Comparison of ENCODE assay signal across 3 cellular contexts in the genomic region with DNA sequence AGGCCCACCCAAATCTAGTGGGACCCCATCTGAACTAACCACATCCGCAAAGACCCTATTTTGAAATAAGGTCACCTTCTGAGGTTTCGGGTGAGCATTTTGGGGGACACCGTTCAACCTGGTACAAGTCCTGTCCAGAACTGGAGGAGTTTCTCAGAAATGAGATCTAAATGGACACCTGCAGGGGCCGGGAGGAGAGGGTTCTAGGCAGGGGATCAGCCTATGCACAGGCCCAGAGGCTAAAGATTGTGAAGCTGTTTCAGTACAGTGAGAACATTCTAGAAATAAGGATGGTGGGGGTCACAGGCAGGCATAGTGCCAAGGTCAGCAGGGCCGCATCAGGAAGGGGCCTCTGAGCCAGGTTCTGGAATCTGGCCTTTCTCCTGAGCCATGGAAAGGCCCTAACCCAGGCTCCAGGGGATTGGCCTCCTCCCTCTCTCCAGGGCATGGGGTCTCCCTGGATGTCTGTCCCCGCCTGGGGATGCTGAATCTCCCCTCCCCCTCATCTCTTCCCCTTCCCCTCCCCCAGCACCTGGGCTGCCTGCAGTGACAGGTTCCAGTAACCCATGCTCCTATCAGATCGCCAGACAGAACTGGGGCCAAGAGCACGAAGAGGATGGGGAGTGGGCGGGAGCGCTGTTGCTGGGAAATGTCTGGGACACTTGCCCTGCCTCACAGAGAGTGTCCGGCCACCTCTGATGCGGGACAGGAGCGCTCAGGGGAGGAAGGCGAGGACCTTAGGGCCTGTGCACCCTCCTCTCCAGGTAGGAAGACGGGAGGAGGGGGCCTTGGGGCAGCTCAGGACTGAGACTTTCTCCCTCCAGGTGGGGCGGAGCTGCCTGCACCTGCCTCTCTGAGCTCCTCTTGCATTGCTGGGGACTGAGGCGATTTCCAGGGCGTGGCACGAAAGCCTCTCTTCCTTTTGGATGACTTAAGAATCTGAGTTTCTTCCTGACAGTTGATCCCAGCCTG.
A peak's percentile ranks its signal among the peaks of the same experiment; 100 is the strongest.
TF ChIP-seq lines count a peak whose summit lies in the region.

No MANE protein-coding gene starts in this region.

TF ChIP-seq in SK-N-SH, 30 proteins besides CTCF, POLR2A, EP300 and RAD21:
- TF ChIP-seq GATA2 (CRISPR knock-in tag; IDR thresholded peaks at IDR 0.05) (peak; percentile 63), MEF2A (IDR thresholded peaks at IDR 0.05; ENCODE audit: borderline replicate concordance, low read depth) (no peak)
TF ChIP-seq in SK-N-SH: peak in this region for 1.

TF ChIP-seq in SK-N-SH treated with all-trans-retinoic acid at 6 μM for 48 hours, 23 proteins besides CTCF, POLR2A, EP300 and RAD21:
- TF ChIP-seq ZFP3 (CRISPR knock-in tag; IDR thresholded peaks at IDR 0.05) (no peak), CSDC2 (CRISPR knock-in tag; IDR thresholded peaks at IDR 0.05) (no peak), RARB (CRISPR knock-in tag; IDR thresholded peaks at IDR 0.05) (no peak), TCF4 (CRISPR knock-in tag; IDR thresholded peaks at IDR 0.05; ENCODE audit: borderline replicate concordance) (no peak), SNAI2 (CRISPR knock-in tag; IDR thresholded peaks at IDR 0.05) (no peak), OSR1 (CRISPR knock-in tag; IDR thresholded peaks at IDR 0.05) (no peak), PPARA (CRISPR knock-in tag; IDR thresholded peaks at IDR 0.05; ENCODE audit: borderline replicate concordance) (no peak), ESRRG (CRISPR knock-in tag; IDR thresholded peaks at IDR 0.05) (no peak), ZFP30 (CRISPR knock-in tag; IDR thresholded peaks at IDR 0.05) (no peak), ARNTL (CRISPR knock-in tag; IDR thresholded peaks at IDR 0.05; ENCODE audit: borderline replicate concordance, low read depth) (no peak), BACH2 (CRISPR knock-in tag; IDR thresholded peaks at IDR 0.05; ENCODE audit: borderline replicate concordance) (no peak), ZNF8 (CRISPR knock-in tag; IDR thresholded peaks at IDR 0.05) (no peak)
- TF ChIP-seq, protein P1, sequence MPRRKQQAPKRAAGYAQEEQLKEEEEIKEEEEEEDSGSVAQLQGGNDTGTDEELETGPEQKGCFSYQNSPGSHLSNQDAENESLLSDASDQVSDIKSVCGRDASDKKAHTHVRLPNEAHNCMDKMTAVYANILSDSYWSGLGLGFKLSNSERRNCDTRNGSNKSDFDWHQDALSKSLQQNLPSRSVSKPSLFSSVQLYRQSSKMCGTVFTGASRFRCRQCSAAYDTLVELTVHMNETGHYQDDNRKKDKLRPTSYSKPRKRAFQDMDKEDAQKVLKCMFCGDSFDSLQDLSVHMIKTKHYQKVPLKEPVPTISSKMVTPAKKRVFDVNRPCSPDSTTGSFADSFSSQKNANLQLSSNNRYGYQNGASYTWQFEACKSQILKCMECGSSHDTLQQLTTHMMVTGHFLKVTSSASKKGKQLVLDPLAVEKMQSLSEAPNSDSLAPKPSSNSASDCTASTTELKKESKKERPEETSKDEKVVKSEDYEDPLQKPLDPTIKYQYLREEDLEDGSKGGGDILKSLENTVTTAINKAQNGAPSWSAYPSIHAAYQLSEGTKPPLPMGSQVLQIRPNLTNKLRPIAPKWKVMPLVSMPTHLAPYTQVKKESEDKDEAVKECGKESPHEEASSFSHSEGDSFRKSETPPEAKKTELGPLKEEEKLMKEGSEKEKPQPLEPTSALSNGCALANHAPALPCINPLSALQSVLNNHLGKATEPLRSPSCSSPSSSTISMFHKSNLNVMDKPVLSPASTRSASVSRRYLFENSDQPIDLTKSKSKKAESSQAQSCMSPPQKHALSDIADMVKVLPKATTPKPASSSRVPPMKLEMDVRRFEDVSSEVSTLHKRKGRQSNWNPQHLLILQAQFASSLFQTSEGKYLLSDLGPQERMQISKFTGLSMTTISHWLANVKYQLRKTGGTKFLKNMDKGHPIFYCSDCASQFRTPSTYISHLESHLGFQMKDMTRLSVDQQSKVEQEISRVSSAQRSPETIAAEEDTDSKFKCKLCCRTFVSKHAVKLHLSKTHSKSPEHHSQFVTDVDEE (CRISPR knock-in tag; IDR thresholded peaks at IDR 0.05): no peak
- TF ChIP-seq, protein P2, sequence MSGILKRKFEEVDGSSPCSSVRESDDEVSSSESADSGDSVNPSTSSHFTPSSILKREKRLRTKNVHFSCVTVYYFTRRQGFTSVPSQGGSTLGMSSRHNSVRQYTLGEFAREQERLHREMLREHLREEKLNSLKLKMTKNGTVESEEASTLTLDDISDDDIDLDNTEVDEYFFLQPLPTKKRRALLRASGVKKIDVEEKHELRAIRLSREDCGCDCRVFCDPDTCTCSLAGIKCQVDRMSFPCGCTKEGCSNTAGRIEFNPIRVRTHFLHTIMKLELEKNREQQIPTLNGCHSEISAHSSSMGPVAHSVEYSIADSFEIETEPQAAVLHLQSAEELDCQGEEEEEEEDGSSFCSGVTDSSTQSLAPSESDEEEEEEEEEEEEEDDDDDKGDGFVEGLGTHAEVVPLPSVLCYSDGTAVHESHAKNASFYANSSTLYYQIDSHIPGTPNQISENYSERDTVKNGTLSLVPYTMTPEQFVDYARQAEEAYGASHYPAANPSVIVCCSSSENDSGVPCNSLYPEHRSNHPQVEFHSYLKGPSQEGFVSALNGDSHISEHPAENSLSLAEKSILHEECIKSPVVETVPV (CRISPR knock-in tag; IDR thresholded peaks at IDR 0.05): no peak
- TF ChIP-seq, protein P3, sequence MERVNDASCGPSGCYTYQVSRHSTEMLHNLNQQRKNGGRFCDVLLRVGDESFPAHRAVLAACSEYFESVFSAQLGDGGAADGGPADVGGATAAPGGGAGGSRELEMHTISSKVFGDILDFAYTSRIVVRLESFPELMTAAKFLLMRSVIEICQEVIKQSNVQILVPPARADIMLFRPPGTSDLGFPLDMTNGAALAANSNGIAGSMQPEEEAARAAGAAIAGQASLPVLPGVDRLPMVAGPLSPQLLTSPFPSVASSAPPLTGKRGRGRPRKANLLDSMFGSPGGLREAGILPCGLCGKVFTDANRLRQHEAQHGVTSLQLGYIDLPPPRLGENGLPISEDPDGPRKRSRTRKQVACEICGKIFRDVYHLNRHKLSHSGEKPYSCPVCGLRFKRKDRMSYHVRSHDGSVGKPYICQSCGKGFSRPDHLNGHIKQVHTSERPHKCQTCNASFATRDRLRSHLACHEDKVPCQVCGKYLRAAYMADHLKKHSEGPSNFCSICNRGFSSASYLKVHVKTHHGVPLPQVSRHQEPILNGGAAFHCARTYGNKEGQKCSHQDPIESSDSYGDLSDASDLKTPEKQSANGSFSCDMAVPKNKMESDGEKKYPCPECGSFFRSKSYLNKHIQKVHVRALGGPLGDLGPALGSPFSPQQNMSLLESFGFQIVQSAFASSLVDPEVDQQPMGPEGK (CRISPR knock-in tag; IDR thresholded peaks at IDR 0.05; ENCODE audit: borderline replicate concordance): no peak

TF ChIP-seq in H1, 55 proteins besides CTCF, POLR2A, EP300 and RAD21:
- TF ChIP-seq POLR2AphosphoS5 (IDR thresholded peaks at IDR 0.05; ENCODE audit: low read depth, low read length) (no peak), TBP (IDR thresholded peaks at IDR 0.05; ENCODE audit: low read depth, low read length) (no peak), GTF2F1 (IDR thresholded peaks at IDR 0.05; ENCODE audit: borderline replicate concordance, low read depth, low read length) (no peak), SIRT6 (IDR thresholded peaks at IDR 0.05; ENCODE audit: low read length) (no peak), GABPA (IDR thresholded peaks at IDR 0.05; ENCODE audit: borderline replicate concordance, insufficient read depth, low read length) (no peak), EZH2 (IDR thresholded peaks at IDR 0.05; ENCODE audit: low read depth, low read length, severe bottlenecking) (no peak)
